ENCODE assay signal across 22 cellular contexts in genomic region chr1:9059944-9060744, GRCh38. TPM values are rescaled to one million over a fixed set of nuclear protein-coding genes. Genes with fewer than 3 reads are reported as not detected.
"Had no signal": no experiment of that assay in that cellular context is flagged by ENCODE, and none has a peak within 500 bp of the region (broad histone marks: within the 10 kb centered on the region; RNA-seq: fewer than 3 reads in every experiment).

No MANE protein-coding gene starts in this region.

- H3K27me3 ChIP-seq: adrenal gland, tibial nerve had no signal

- FAIRE-seq: colon, kidney, small intestine had no signal

- DNase-seq: activated CD4-positive, alpha-beta T cell treated with anti-CD3 and anti-CD28 coated beads for 1 hour; activated CD4-positive, alpha-beta T cell treated with anti-CD3 and anti-CD28 coated beads, Interleukin-2, amount 50 U/mL, for 4 hours; activated naive CD4-positive, alpha-beta T cell treated with anti-CD3 and anti-CD28 coated beads, Interleukin-2, amount 10 ng/mL, durations not matched to agents 7 days and 5 days; caudate nucleus; erythroblast; hypothalamus; kidney; left ventricle myocardium inferior; mucosa of descending colon; naive thymus-derived CD8-positive, alpha-beta T cell; right cardiac atrium; small intestine; stimulated activated CD4-positive, alpha-beta T cell treated with anti-CD3 and anti-CD28 coated beads, Interleukin-4, amount 100 ng/mL, for 24 hours; stimulated activated naive CD4-positive, alpha-beta T cell treated with Interleukin-2 at 50 U/mL for 16 hours; substantia nigra had no signal

- H3K4me3 ChIP-seq: adrenal gland, left ventricle myocardium inferior, mucosa of descending colon, tibial nerve had no signal

- H3K27ac ChIP-seq: adrenal gland, left ventricle myocardium inferior, tibial nerve, VCaP had no signal

- H3K9me3 ChIP-seq: adrenal gland, left ventricle myocardium inferior, mucosa of descending colon, tibial nerve had no signal

- ATAC-seq: mucosa of descending colon; naive thymus-derived CD8-positive, alpha-beta T cell; right cardiac atrium had no signal

- H3K36me3 ChIP-seq: adrenal gland, left ventricle myocardium inferior, tibial nerve had no signal

RNA-seq across cellular contexts. Expression of gene SLC2A5, which starts 9.3 kb away (rescaled TPM):
- total RNA-seq: activated T-helper 2 cell treated with anti-CD3 and anti-CD28 coated beads, Interferon-gamma antibody, Interleukin-2, Interleukin-4, amounts not matched to agents 10 μg/mL and 5 μg/mL and 100 μg/mL, durations not matched to agents 14 hours and 24 hours and 36 hours; progenitor cell of endocrine pancreas had no signal
- polyA plus RNA-seq: naive thymus-derived CD8-positive, alpha-beta T cell had no signal

RNA-seq across cellular contexts. Expression of gene SLC2A7, which starts 33.9 kb away (rescaled TPM):
- total RNA-seq: activated T-helper 2 cell treated with anti-CD3 and anti-CD28 coated beads, Interferon-gamma antibody, Interleukin-2, Interleukin-4, amounts not matched to agents 10 μg/mL and 5 μg/mL and 100 μg/mL, durations not matched to agents 14 hours and 24 hours and 36 hours; adrenal gland; glomerular endothelial cell; kidney; left ventricle myocardium inferior; mucosa of descending colon; naive thymus-derived CD8-positive, alpha-beta T cell; progenitor cell of endocrine pancreas; right cardiac atrium; tibial nerve had no signal
- polyA plus RNA-seq: adrenal gland, right cardiac atrium had no signal
